Comparison of ENCODE assay signal across 6 cellular contexts in genomic region chr19:7068599-7068998, GRCh38. TPM values are rescaled to one million over a fixed set of nuclear protein-coding genes. Genes with fewer than 3 reads are reported as not detected.
DNase-seq lines count a peak whose midpoint lies in the region; ATAC-seq and TF ChIP-seq lines count a peak whose summit lies in the region.

No MANE protein-coding gene starts in this region.

- TF ChIP-seq CTCF in IMR-90 (conservative IDR thresholded peaks at IDR 0.05; ENCODE audit: low read depth, low read length) (no peak), brain (conservative IDR thresholded peaks at IDR 0.05) (no peak), progenitor cell of endocrine pancreas (IDR thresholded peaks at IDR 0.05; ENCODE audit: unreplicated experiment) (no peak)

- no TSS peak for BruUV-seq in IMR-90 (replicated peaks; lab: Mats Ljungman, UMichigan)

- peaks cover 11 to 18% of the 10 kb centered on the region in 2 experiments for H3K79me1 ChIP-seq in IMR-90 (ENCODE audit: low read depth in 1 of 2, low read length in 2 of 2)

- H2AFZ ChIP-seq in IMR-90 (replicated peaks; ENCODE audit: low read length, poor library complexity) = peak overlapping the region; percentile 99

- H2BK120ac ChIP-seq in IMR-90 (ENCODE audit: low read depth, low read length) = no peak overlapping the region

- no peak overlapping the region for H2BK5ac ChIP-seq in IMR-90 (ENCODE audit: low read depth, low read length, poor library complexity, severe bottlenecking)

- no peaks in the 10 kb centered on the region for H3K27me3 ChIP-seq in IMR-90 (ENCODE audit: control insufficient read depth, insufficient read depth, low read length)

- no peak overlapping the region for H3K4me2 ChIP-seq in IMR-90 (ENCODE audit: low read depth, low read length)

- no peak overlapping the region for H3K14ac ChIP-seq in IMR-90 (replicated peaks; ENCODE audit: low read depth, low read length)

- CTCF ChIA-PET in IMR-90 (lab: Yijun Ruan, JAX) = interaction anchor here (0.6 kb wide), 1 partner anchor 79 kb away, joined by 3 read pairs; no protein-coding TSS in a partner anchor

- dilution Hi-C loops in IMR-90 (cut with HindIII; ENCODE audit: low sequenced_read_pairs, unreplicated experiment) = no loop called here

- no peak overlapping the region for H3K56ac ChIP-seq in IMR-90 (ENCODE audit: extremely low read depth, insufficient read depth, low read length)

- H4K5ac ChIP-seq in IMR-90 (ENCODE audit: low read depth, low read length) = no peak overlapping the region; the same call in 1 of the 2 replicates

- H3K4me3 ChIP-seq in IMR-90 (ENCODE audit: insufficient read depth, low read depth, low read length) = no peak overlapping the region

- ATAC-seq in IMR-90 (ENCODE audit: low read depth) (no peak), HG03108 (IDR thresholded peaks at IDR 0.05; ENCODE audit: unreplicated experiment) (no peak)

- no peak for DNase-seq in IMR-90
- DNase-seq in progenitor cell of endocrine pancreas (ENCODE audit: low spot score, unreplicated experiment) = no peak
- no peak for DNase-seq in medulla oblongata (ENCODE audit: extremely low spot score)
- no peak for DNase-seq in globus pallidus (ENCODE audit: low spot score)

- in situ Hi-C loops in IMR-90 (cut with MboI; ENCODE audit: low sequenced_read_pairs) = no loop called here

- H3K9me1 ChIP-seq in IMR-90 (ENCODE audit: insufficient read depth, low read length) = no peaks in the 10 kb centered on the region

- H3K4ac ChIP-seq in IMR-90 (ENCODE audit: low read depth, low read length) = 0 out of 2 replicates have a peak overlapping the region, but pooled peaks have one; percentile 43

- H3K18ac ChIP-seq in IMR-90 (ENCODE audit: low read depth, low read length) = no peak overlapping the region

- no peak overlapping the region for H3K27ac ChIP-seq in IMR-90 (ENCODE audit: insufficient read depth, low read length)

- H3K9me3 ChIP-seq in IMR-90 (ENCODE audit: control insufficient read depth, insufficient read depth, low read length) = peaks cover 2% of the 10 kb centered on the region; the same call in 1 of the 2 replicates

- WGBS in IMR-90 (ENCODE audit: extremely low coverage in 2 of 2, insufficient read length in 1 of 2), 2 experiments = no CpG with 5 or more reads among the region's 6 CpGs

- H3K27ac Mint-ChIP-seq in brain = peak overlapping the region; percentile 23 to 97 (median 70)
- H3K27ac Mint-ChIP-seq in progenitor cell of endocrine pancreas = peak overlapping the region; percentile 93

- peak overlapping the region; percentile 84 to 98 (median 96) for H3K4me3 Mint-ChIP-seq in brain
- H3K4me3 Mint-ChIP-seq in progenitor cell of endocrine pancreas (ENCODE audit: low read depth) = peak overlapping the region; percentile 96

- H3K36me3 Mint-ChIP-seq in brain (peaks cover 38% of the 10 kb centered on the region), progenitor cell of endocrine pancreas (ENCODE audit: insufficient read depth) (peaks cover 13% of the 10 kb centered on the region)

- H2AK9ac ChIP-seq in IMR-90 (replicated peaks; ENCODE audit: low read depth, low read length, poor library complexity) = no peak overlapping the region

- peaks cover 15% of the 10 kb centered on the region for H3K36me3 ChIP-seq in IMR-90 (ENCODE audit: control insufficient read depth, insufficient read depth, low read length)

- 0 out of 2 replicates have a peak overlapping the region, but pooled peaks have one; percentile 27 for H4K91ac ChIP-seq in IMR-90 (ENCODE audit: insufficient read depth, low read depth, low read length)

- H3K4me1 Mint-ChIP-seq in brain (peaks cover 14% of the 10 kb centered on the region), progenitor cell of endocrine pancreas (ENCODE audit: low read depth) (peaks cover 2% of the 10 kb centered on the region)

- no peak overlapping the region for H2BK20ac ChIP-seq in IMR-90 (ENCODE audit: low read depth, low read length)

- no peak overlapping the region for H2AK5ac ChIP-seq in IMR-90 (ENCODE audit: low read depth, low read length)

- H4K20me1 ChIP-seq in IMR-90 (ENCODE audit: insufficient read depth, low read length) = no peaks in the 10 kb centered on the region

- no peak for TF ChIP-seq POLR2A in IMR-90 (IDR thresholded peaks at IDR 0.05; ENCODE audit: low read depth, low read length)

- H3K4me1 ChIP-seq in IMR-90 (ENCODE audit: control insufficient read depth, insufficient read depth, low read length) = no peaks in the 10 kb centered on the region

- H4K8ac ChIP-seq in IMR-90 (ENCODE audit: low read depth in 2 of 2, low read length in 2 of 2) = peak overlapping the region; percentile 68 to 76

- H3K9ac ChIP-seq in IMR-90 (ENCODE audit: low read depth, low read length) = no peak overlapping the region

- POLR2A ChIA-PET in IMR-90 (lab: Charles Lee; ENCODE audit: unreplicated experiment) = no interaction called here

- intact Hi-C loops in IMR-90 (cut with micrococcal nuclease) = loop anchor here (10.0 kb wide), 1 partner anchor 334 kb away; the partner anchor contains the start of genes GPR108 and TRIP10

- H3K9me3 Mint-ChIP-seq in brain (peaks cover 5 to 12% (median 9%) of the 10 kb centered on the region in 5 experiments), progenitor cell of endocrine pancreas (ENCODE audit: low read depth) (peaks cover 14% of the 10 kb centered on the region)

- no peak overlapping the region for H2BK15ac ChIP-seq in IMR-90 (ENCODE audit: low read depth, low read length)

- TF ChIP-seq RAD21 in IMR-90 (IDR thresholded peaks at IDR 0.05; ENCODE audit: low read length) = no peak

- H3K27me3 Mint-ChIP-seq in brain (no peaks in the 10 kb centered on the region), progenitor cell of endocrine pancreas (no peaks in the 10 kb centered on the region)

- no peak overlapping the region for H3K23ac ChIP-seq in IMR-90 (ENCODE audit: low read depth, low read length)

TF ChIP-seq in IMR-90, 13 proteins besides CTCF, POLR2A, EP300 and RAD21:
- no peak for TF ChIP-seq MXI1 (IDR thresholded peaks at IDR 0.05; ENCODE audit: borderline replicate concordance, low read depth, low read length)

RNA-seq across cellular contexts. Expression of gene ZNF557, which starts 0.9 kb away (rescaled TPM):
- total RNA-seq in IMR-90 (2012; rRNA removed) (16.9 and 21.1 TPM in 2 replicates), progenitor cell of endocrine pancreas (14.9 and 15.7 TPM in 2 replicates)
- polyA plus RNA-seq in IMR-90 (2012; rRNA removed) (3.4 and 3.7 TPM in 2 replicates), brain (ENCODE audit: insufficient read depth, low read depth, low replicate concordance) (1.5 TPM)
- 0.95 and 2.3 TPM in 2 replicates for polyA plus RNA-seq in IMR-90 (2012; cell fraction: cytosol; rRNA removed)
- 2.9 and 7.5 TPM in 2 replicates for polyA plus RNA-seq in IMR-90 (2012; cell fraction: nucleus; rRNA removed; ENCODE audit: low replicate concordance)

RNA-seq across cellular contexts. Expression of gene MBD3L3, which starts 10.1 kb away (rescaled TPM):
- total RNA-seq in IMR-90 (2012; rRNA removed) (not detected in 2 replicates), progenitor cell of endocrine pancreas (not detected in 2 replicates)
- polyA plus RNA-seq in IMR-90 (2012; rRNA removed) (not detected in 2 replicates), brain (ENCODE audit: insufficient read depth, low read depth, low replicate concordance) (not detected)
- not detected in 2 replicates for polyA plus RNA-seq in IMR-90 (2012; cell fraction: cytosol; rRNA removed)
- not detected in 2 replicates for polyA plus RNA-seq in IMR-90 (2012; cell fraction: nucleus; rRNA removed; ENCODE audit: low replicate concordance)

RNA-seq across cellular contexts. Expression of gene MBD3L2, which starts 19.5 kb away (rescaled TPM):
- not detected in 2 replicates for total RNA-seq in IMR-90 (2012; rRNA removed)
- not detected in 2 replicates for polyA plus RNA-seq in IMR-90 (2012; rRNA removed)
- polyA plus RNA-seq in IMR-90 (2012; cell fraction: cytosol; rRNA removed) = not detected in 2 replicates
- not detected in 2 replicates for polyA plus RNA-seq in IMR-90 (2012; cell fraction: nucleus; rRNA removed; ENCODE audit: low replicate concordance)
- polyA plus RNA-seq in brain (ENCODE audit: insufficient read depth, low read depth, low replicate concordance) = not detected
- not detected in 2 replicates for total RNA-seq in progenitor cell of endocrine pancreas

RNA-seq across cellular contexts. Expression of gene MBD3L4, which starts 28.6 kb away (rescaled TPM):
- total RNA-seq in IMR-90 (2012; rRNA removed) (not detected in 2 replicates), progenitor cell of endocrine pancreas (not detected in 2 replicates)
- polyA plus RNA-seq in IMR-90 (2012; rRNA removed) (not detected in 2 replicates), brain (ENCODE audit: insufficient read depth, low read depth, low replicate concordance) (not detected)
- not detected in 2 replicates for polyA plus RNA-seq in IMR-90 (2012; cell fraction: cytosol; rRNA removed)
- polyA plus RNA-seq in IMR-90 (2012; cell fraction: nucleus; rRNA removed; ENCODE audit: low replicate concordance) = not detected in 2 replicates

RNA-seq across cellular contexts. Expression of gene MBD3L5, which starts 38.2 kb away (rescaled TPM):
- total RNA-seq in IMR-90 (2012; rRNA removed) (not detected in 2 replicates), progenitor cell of endocrine pancreas (not detected in 2 replicates)
- polyA plus RNA-seq in IMR-90 (2012; rRNA removed) (not detected in 2 replicates), brain (ENCODE audit: insufficient read depth, low read depth, low replicate concordance) (not detected)
- not detected in 2 replicates for polyA plus RNA-seq in IMR-90 (2012; cell fraction: cytosol; rRNA removed)
- not detected in 2 replicates for polyA plus RNA-seq in IMR-90 (2012; cell fraction: nucleus; rRNA removed; ENCODE audit: low replicate concordance)
